ENCODE assay signal across 1 cellular context in genomic region chr2:7849531-7849930, GRCh38.
TF ChIP-seq lines count a peak whose summit lies in the region.

No MANE protein-coding gene starts in this region.

TF ChIP-seq in IMR-90, 13 proteins besides CTCF, POLR2A, EP300 and RAD21:
- TF ChIP-seq ELK1 (IDR thresholded peaks at IDR 0.05; ENCODE audit: borderline replicate concordance, low read depth, low read length), result no peak
- no peak for TF ChIP-seq BHLHE40 (IDR thresholded peaks at IDR 0.05; ENCODE audit: low read depth, low read length)
- TF ChIP-seq RFX5 (IDR thresholded peaks at IDR 0.05; ENCODE audit: low read depth, low read length), result no peak
- TF ChIP-seq CHD1 (IDR thresholded peaks at IDR 0.05; ENCODE audit: low read depth, low read length), result no peak
- no peak for TF ChIP-seq MAZ (IDR thresholded peaks at IDR 0.05; ENCODE audit: borderline replicate concordance, low read depth, low read length)
- no peak for TF ChIP-seq CEBPB (IDR thresholded peaks at IDR 0.05; ENCODE audit: low read depth, low read length)
- no peak for TF ChIP-seq NFE2L2 (IDR thresholded peaks at IDR 0.05; ENCODE audit: low read depth, low read length)
- TF ChIP-seq RCOR1 (IDR thresholded peaks at IDR 0.05; ENCODE audit: insufficient replicate concordance, low read length), result no peak
- no peak for TF ChIP-seq MXI1 (IDR thresholded peaks at IDR 0.05; ENCODE audit: borderline replicate concordance, low read depth, low read length)
- no peak for TF ChIP-seq MAFK (IDR thresholded peaks at IDR 0.05; ENCODE audit: low read depth, low read length)
- TF ChIP-seq USF2 (IDR thresholded peaks at IDR 0.05; ENCODE audit: low read depth, low read length), result no peak
- no peak for TF ChIP-seq FOS (IDR thresholded peaks at IDR 0.05; ENCODE audit: low read depth, low read length)
- TF ChIP-seq SMC3 (IDR thresholded peaks at IDR 0.05; ENCODE audit: low read depth, low read length), result no peak
TF ChIP-seq in IMR-90: peak in this region for 0.
